ENCODE assay signal across 8 cellular contexts in the genomic region with DNA sequence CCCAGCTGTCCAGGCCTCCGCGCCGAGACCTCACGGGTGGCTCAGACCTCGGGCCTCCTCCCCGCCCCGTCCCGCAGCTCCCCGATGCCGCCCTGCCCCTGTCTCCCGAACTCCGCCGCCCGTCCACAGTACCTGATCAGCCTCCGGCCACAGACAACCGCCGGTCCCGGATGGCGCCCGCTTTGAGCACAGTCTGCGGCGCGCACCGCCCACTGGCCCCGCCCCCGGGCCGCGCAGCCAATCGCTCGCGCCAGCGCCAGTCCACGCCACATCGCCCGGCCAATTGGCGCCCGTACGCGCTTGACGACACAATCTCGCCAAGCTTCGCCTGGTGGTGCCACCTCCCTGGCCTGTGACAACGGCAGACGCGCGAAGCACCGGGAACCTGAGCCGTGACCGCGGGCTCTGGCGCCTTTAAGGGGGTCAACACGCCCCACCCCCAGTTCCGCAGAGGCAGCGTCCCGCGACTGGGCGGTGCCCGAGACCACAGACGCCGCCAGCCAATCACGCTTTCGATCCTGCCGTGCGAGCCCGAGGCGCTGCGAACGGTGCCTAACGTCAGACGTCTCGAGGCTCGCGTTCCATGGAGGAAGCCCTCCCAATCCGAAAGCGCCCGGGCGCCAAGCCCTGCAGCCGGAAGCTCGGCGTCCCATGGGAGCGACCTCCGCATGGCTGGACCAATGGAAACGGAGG. TPM values are rescaled to one million over a fixed set of nuclear protein-coding genes. Genes with fewer than 3 reads are reported as not detected.
A peak's percentile ranks its signal among the peaks of the same experiment; 100 is the strongest.
DNase-seq lines count a peak whose midpoint lies in the region; ATAC-seq, FAIRE-seq and TF ChIP-seq lines count a peak whose summit lies in the region.

A gene (minus strand): TSS at position 388 of the 693 bp plus-strand sequence. CDS start 116 bp downstream, at position 272.

- H2BK5ac ChIP-seq in IMR-90 (ENCODE audit: low read depth, low read length, poor library complexity, severe bottlenecking) = peak within 1 kb of the TSS; percentile 93

- H2AK5ac ChIP-seq in IMR-90 (ENCODE audit: low read depth, low read length) = peak within 1 kb of the TSS; percentile 70

- H3K27me3 ChIP-seq in IMR-90 (ENCODE audit: control insufficient read depth, insufficient read depth, low read length) (no peaks in the 10 kb centered on the region), endothelial cell of umbilical vein (ENCODE audit: control insufficient read depth in 2 of 2, insufficient read depth in 2 of 2, low read length in 2 of 2) (no peaks in the 10 kb centered on the region)

- peak within 1 kb of the TSS; percentile 95 for H3K4me2 ChIP-seq in IMR-90 (ENCODE audit: low read depth, low read length)
- H3K4me2 ChIP-seq in OCI-LY7 (ENCODE audit: low read length) = peak within 1 kb of the TSS; percentile 65
- peak within 1 kb of the TSS; percentile 96 for H3K4me2 ChIP-seq in endothelial cell of umbilical vein (ENCODE audit: insufficient read depth, low read length)

- peak within 1 kb of the TSS; percentile 93 for H4K91ac ChIP-seq in IMR-90 (ENCODE audit: insufficient read depth, low read depth, low read length)

- H3K9ac ChIP-seq in IMR-90 (ENCODE audit: low read depth, low read length) (peak within 1 kb of the TSS; percentile 65), endothelial cell of umbilical vein (replicated peaks; ENCODE audit: extremely low read depth, insufficient read depth, low read length) (peak within 1 kb of the TSS; percentile 88)

- CTCF ChIA-PET in IMR-90 (lab: Yijun Ruan, JAX) (no interaction called here), OCI-LY7 (lab: Charles Lee; ENCODE audit: unreplicated experiment) (no interaction called here), endothelial cell of umbilical vein (lab: Charles Lee) (interaction anchor here (1.0 to 2.0 kb wide), 4 partner anchors 14 to 37 kb away, joined by 4 to 12 read pairs (median 6); no protein-coding TSS in a partner anchor)

- H2AFZ ChIP-seq in IMR-90 (replicated peaks; ENCODE audit: low read length, poor library complexity) = peak within 1 kb of the TSS; percentile 99
- H2AFZ ChIP-seq in OCI-LY7 (ENCODE audit: low read length) = no peak within 1 kb of the TSS
- peak within 1 kb of the TSS; percentile 10 for H2AFZ ChIP-seq in endothelial cell of umbilical vein (ENCODE audit: low read depth, low read length)

- ATAC-seq in GM21529 (IDR thresholded peaks at IDR 0.05; ENCODE audit: unreplicated experiment) = peak; percentile 81
- ATAC-seq in IMR-90 (ENCODE audit: low read depth) = peak; percentile 90

- intact Hi-C loops in IMR-90 (cut with micrococcal nuclease) (no loop called here), OCI-LY7 (cut with micrococcal nuclease; ENCODE audit: unreplicated experiment) (loop anchor here (1.0 to 5.0 kb wide), 3 partner anchors 8 to 537 kb away; a partner anchor contains a TSS), endothelial cell of umbilical vein (cut with micrococcal nuclease) (loop anchor here (1.0 to 5.0 kb wide), 4 partner anchors 8 to 118 kb away; a partner anchor contains a TSS)

- peak within 1 kb of the TSS; percentile 68 for H3K27ac ChIP-seq in IMR-90 (ENCODE audit: insufficient read depth, low read length)
- H3K27ac ChIP-seq in OCI-LY7 (ENCODE audit: low read depth, low read length, poor library complexity, severe bottlenecking) = peak within 1 kb of the TSS; percentile 83
- H3K27ac ChIP-seq in endothelial cell of umbilical vein (ENCODE audit: insufficient read depth, low read depth, low read length) = peak within 1 kb of the TSS; percentile 74

- peaks cover 5% of the 10 kb centered on the region for H3K4me1 ChIP-seq in IMR-90 (ENCODE audit: control insufficient read depth, insufficient read depth, low read length)
- peaks cover 48% of the 10 kb centered on the region for H3K4me1 ChIP-seq in OCI-LY7 (ENCODE audit: insufficient read depth, low read length, poor library complexity, severe bottlenecking)
- H3K4me1 ChIP-seq in endothelial cell of umbilical vein (ENCODE audit: control insufficient read depth, extremely low read depth, insufficient read depth, low read length) = peaks cover 39% of the 10 kb centered on the region

- peak within 1 kb of the TSS; percentile 93 for H3K4ac ChIP-seq in IMR-90 (ENCODE audit: low read depth, low read length)

- H3K56ac ChIP-seq in IMR-90 (ENCODE audit: extremely low read depth, insufficient read depth, low read length) = peak within 1 kb of the TSS; percentile 58

- H4K8ac ChIP-seq in IMR-90 (ENCODE audit: low read depth in 2 of 2, low read length in 2 of 2) = peak within 1 kb of the TSS; percentile 26 to 92

- H3K79me2 ChIP-seq in OCI-LY7 (ENCODE audit: insufficient read depth, low read depth, low read length) = peaks cover 78% of the 10 kb centered on the region
- peaks cover 72% of the 10 kb centered on the region for H3K79me2 ChIP-seq in endothelial cell of umbilical vein (ENCODE audit: control insufficient read depth, insufficient read depth, low read length)

- BruUV-seq in IMR-90 (replicated peaks; lab: Mats Ljungman, UMichigan) = no TSS peak
- BruUV-seq in OCI-LY7 (replicated peaks; lab: Mats Ljungman, UMichigan) = no TSS peak
- BruUV-seq in endothelial cell of umbilical vein (replicated peaks; lab: Mats Ljungman, UMichigan) = no TSS peak

- peak within 1 kb of the TSS; percentile 99 for H3K23ac ChIP-seq in IMR-90 (ENCODE audit: low read depth, low read length)

- TF ChIP-seq RAD21 in IMR-90 (IDR thresholded peaks at IDR 0.05; ENCODE audit: low read length) = no peak

- H3K79me1 ChIP-seq in IMR-90 (ENCODE audit: low read depth in 1 of 2, low read length in 2 of 2) = peaks cover 25 to 71% of the 10 kb centered on the region in 2 experiments

- peak within 1 kb of the TSS; percentile 18; the same call in 1 of the 2 replicates for H2BK120ac ChIP-seq in IMR-90 (ENCODE audit: low read depth, low read length)

- no peak within 1 kb of the TSS for H2BK20ac ChIP-seq in IMR-90 (ENCODE audit: low read depth, low read length)

- FAIRE-seq in endothelial cell of umbilical vein (lab: Jason Lieb, UNC) = peak; percentile 92

- H3K9me3 ChIP-seq in IMR-90 (ENCODE audit: control insufficient read depth, insufficient read depth, low read length) = no peaks in the 10 kb centered on the region
- H3K9me3 ChIP-seq in OCI-LY7 (ENCODE audit: low read length) = no peaks in the 10 kb centered on the region
- H3K9me3 ChIP-seq in endothelial cell of umbilical vein (replicated peaks; ENCODE audit: control insufficient read depth, insufficient read depth, low read length) = no peaks in the 10 kb centered on the region

- dilution Hi-C loops in IMR-90 (cut with HindIII; ENCODE audit: low sequenced_read_pairs, unreplicated experiment) = no loop called here
- dilution Hi-C loops in endothelial cell of umbilical vein (cut with MboI; ENCODE audit: extremely low pct_ligation_motif_present, low sequenced_read_pairs) = no loop called here

- no peaks in the 10 kb centered on the region for H3K9me2 ChIP-seq in OCI-LY7 (ENCODE audit: insufficient read depth, low read length)

- H4K20me1 ChIP-seq in IMR-90 (ENCODE audit: insufficient read depth, low read length) = peaks cover 29% of the 10 kb centered on the region
- peaks cover 39% of the 10 kb centered on the region; the same call in 1 of the 2 replicates for H4K20me1 ChIP-seq in OCI-LY7 (ENCODE audit: insufficient read depth, low read length)
- no peaks in the 10 kb centered on the region for H4K20me1 ChIP-seq in endothelial cell of umbilical vein (replicated peaks; ENCODE audit: control insufficient read depth, extremely low read depth, insufficient read depth, low read length)

- POLR2A ChIA-PET in IMR-90 (lab: Charles Lee; ENCODE audit: unreplicated experiment) (interaction anchor here (0.5 kb wide), 1 partner anchor 116 kb away, joined by 3 read pairs; no protein-coding TSS in a partner anchor), OCI-LY7 (lab: Charles Lee) (interaction anchor here (0.6 to 2.0 kb wide), 5 partner anchors 9 to 487 kb away, joined by 3 to 7 read pairs (median 3); no protein-coding TSS in a partner anchor), endothelial cell of umbilical vein (lab: Charles Lee) (interaction anchor here (0.6 to 1.2 kb wide), 9 partner anchors 9 to 61 kb away, joined by 3 to 7 read pairs (median 4); no protein-coding TSS in a partner anchor)

- peak within 1 kb of the TSS; percentile 88 for H3K14ac ChIP-seq in IMR-90 (replicated peaks; ENCODE audit: low read depth, low read length)

- peak within 1 kb of the TSS; percentile 50 for H3K4me3 ChIP-seq in IMR-90 (ENCODE audit: insufficient read depth, low read depth, low read length)
- peak within 1 kb of the TSS; percentile 74 for H3K4me3 ChIP-seq in OCI-LY7 (ENCODE audit: low read depth, low read length, poor library complexity, severe bottlenecking)
- peak within 1 kb of the TSS; percentile 60 to 96 (median 86) for H3K4me3 ChIP-seq in endothelial cell of umbilical vein (replicated peaks in 1 of 3; ENCODE audit: insufficient read depth in 1 of 3, low read depth in 1 of 3, low read length in 3 of 3)

- H2AK9ac ChIP-seq in IMR-90 (replicated peaks; ENCODE audit: low read depth, low read length, poor library complexity) = peak within 1 kb of the TSS; percentile 100

- TF ChIP-seq CTCF in IMR-90 (conservative IDR thresholded peaks at IDR 0.05; ENCODE audit: low read depth, low read length) (no peak), OCI-LY7 (conservative IDR thresholded peaks at IDR 0.05; ENCODE audit: low read length) (no peak), endothelial cell of umbilical vein (IDR thresholded peaks at IDR 0.05; ENCODE audit: extremely low read depth in 1 of 2, insufficient read depth in 1 of 2, low read depth in 1 of 2, low read length in 2 of 2) (no peak)

- H3K36me3 ChIP-seq in IMR-90 (ENCODE audit: control insufficient read depth, insufficient read depth, low read length) (peaks cover 2% of the 10 kb centered on the region), OCI-LY7 (ENCODE audit: insufficient read depth, low read length) (peaks cover 62% of the 10 kb centered on the region), endothelial cell of umbilical vein (ENCODE audit: control insufficient read depth in 2 of 2, extremely low read depth in 1 of 2, insufficient read depth in 2 of 2, low read length in 2 of 2) (peaks cover 0 to 4% of the 10 kb centered on the region in 2 experiments)

- H3K9me1 ChIP-seq in IMR-90 (ENCODE audit: insufficient read depth, low read length) (peaks cover 5% of the 10 kb centered on the region; the same call in 1 of the 2 replicates), endothelial cell of umbilical vein (replicated peaks; ENCODE audit: control insufficient read depth, extremely low read depth, insufficient read depth, low read length) (no peaks in the 10 kb centered on the region)

- TF ChIP-seq POLR2A in IMR-90 (IDR thresholded peaks at IDR 0.05; ENCODE audit: low read depth, low read length) (peak; percentile 99), endothelial cell of umbilical vein (IDR thresholded peaks at IDR 0.05; ENCODE audit: low read depth, low read length) (peak; percentile 80)

- 0% methylated on average over 45 of the region's 83 CpGs; no CpG with 5 or more reads in 1 of the 2 experiments for WGBS in IMR-90 (ENCODE audit: extremely low coverage in 2 of 2, insufficient read length in 1 of 2), 2 experiments

- peak within 1 kb of the TSS; percentile 12; the same call in 1 of the 3 replicates for H2BK15ac ChIP-seq in IMR-90 (ENCODE audit: low read depth, low read length)

- in situ Hi-C loops in IMR-90 (cut with MboI; ENCODE audit: low sequenced_read_pairs) = no loop called here

- DNase-seq in DMS114 treated with DMSO at 0.1 percent for 48 hours (lab: John Stamatoyannopoulos, UW; ENCODE audit: unreplicated experiment) = peak; percentile 98
- peak; percentile 98 for DNase-seq in IMR-90
- DNase-seq in OCI-LY7 (ENCODE audit: low spot score) = peak; percentile 99
- DNase-seq in activated T-cell treated with anti-CD3 and anti-CD28 coated beads for 1 hour (ENCODE audit: low read depth) = peak; percentile 92
- DNase-seq in endothelial cell of umbilical vein (ENCODE audit: low read depth, low spot score) = peak; percentile 98
- peak; percentile 97 for DNase-seq in midbrain (lab: John Stamatoyannopoulos, UW)
- DNase-seq in stimulated activated CD8-positive, alpha-beta memory T cell treated with anti-CD3 and anti-CD28 coated beads, Interleukin-15, amount 100 ng/mL, for 48 hours (ENCODE audit: low read depth in 2 of 2) = peak; percentile 96

- peak within 1 kb of the TSS; percentile 0; the same call in 1 of the 2 replicates for H3K18ac ChIP-seq in IMR-90 (ENCODE audit: low read depth, low read length)

- H4K5ac ChIP-seq in IMR-90 (ENCODE audit: low read depth, low read length) = peak within 1 kb of the TSS; percentile 1

RNA-seq across cellular contexts. Expression of the gene that starts here (rescaled TPM):
- total RNA-seq in IMR-90 (2012; rRNA removed) = 27.4 and 45.8 TPM in 2 replicates
- polyA plus RNA-seq in IMR-90 (2012; rRNA removed) = 23.9 and 27.3 TPM in 2 replicates
- 4.1 and 6.3 TPM in 2 replicates for polyA plus RNA-seq in IMR-90 (2012; cell fraction: cytosol; rRNA removed)
- polyA plus RNA-seq in IMR-90 (2012; cell fraction: nucleus; rRNA removed; ENCODE audit: low replicate concordance) = 13.7 and 128 TPM in 2 replicates
- 98.2 and 112 TPM in 2 replicates for total RNA-seq in OCI-LY7 (2014; rRNA removed; shearing (Covaris generic))
- 105 and 106 TPM in 2 replicates for total RNA-seq in OCI-LY7 (2022)
- total RNA-seq in endothelial cell of umbilical vein = 63.0 and 63.6 TPM in 2 replicates
- polyA plus RNA-seq in endothelial cell of umbilical vein = 31.4 and 42.2 TPM in 2 replicates
- 38.7 and 43.8 TPM in 2 replicates for polyA plus RNA-seq in endothelial cell of umbilical vein (2011; cell fraction: cytosol; rRNA removed)
- polyA plus RNA-seq in endothelial cell of umbilical vein (2011; cell fraction: nucleus; rRNA removed) = 62.7 and 90.7 TPM in 2 replicates
- 31.1 and 46.6 TPM in 2 replicates for polyA plus RNA-seq in endothelial cell of umbilical vein (2012)
- polyA minus RNA-seq in endothelial cell of umbilical vein = 32.6 and 36.6 TPM in 2 replicates
- polyA minus RNA-seq in endothelial cell of umbilical vein (2011; cell fraction: cytosol; rRNA and poly(A)+ RNA removed) = 25.7 TPM
- 22.4 and 42.2 TPM in 2 replicates for polyA minus RNA-seq in endothelial cell of umbilical vein (2011; cell fraction: nucleus; rRNA and poly(A)+ RNA removed)

Comparison
In these comparisons a context has a peak if more than half of its experiments do, and no peak if none do; other contexts are left out.
1. Peak in every context shown above with its lines: DNase-seq, ATAC-seq, H3K4me3 ChIP-seq and H3K27ac ChIP-seq.